1 cellular context compared by ENCODE assay signal in the genomic region with DNA sequence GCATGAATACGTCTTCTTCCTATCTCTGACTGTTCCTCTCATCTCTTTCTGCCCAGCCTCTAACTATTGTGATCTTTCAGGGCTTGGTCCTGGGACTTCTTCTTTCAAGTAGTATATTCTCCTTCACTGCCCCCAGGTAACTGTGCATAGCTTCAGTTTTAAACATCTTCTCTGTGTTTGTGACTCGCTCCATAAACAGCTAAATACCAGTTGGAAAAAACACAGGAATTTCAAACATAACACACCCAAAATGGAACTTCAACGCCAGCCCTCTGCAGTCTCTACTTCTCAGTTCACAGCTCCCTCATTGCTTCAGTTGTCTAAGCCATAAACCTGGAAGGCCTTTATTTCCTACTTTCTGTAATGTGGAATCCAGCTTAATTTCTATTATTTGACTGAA.
TF ChIP-seq lines count a peak whose summit lies in the region.

No MANE protein-coding gene starts in this region.

TF ChIP-seq in GM23338, 12 proteins besides CTCF, POLR2A, EP300 and RAD21 (continued from another document):
- TF ChIP-seq, protein P1, sequence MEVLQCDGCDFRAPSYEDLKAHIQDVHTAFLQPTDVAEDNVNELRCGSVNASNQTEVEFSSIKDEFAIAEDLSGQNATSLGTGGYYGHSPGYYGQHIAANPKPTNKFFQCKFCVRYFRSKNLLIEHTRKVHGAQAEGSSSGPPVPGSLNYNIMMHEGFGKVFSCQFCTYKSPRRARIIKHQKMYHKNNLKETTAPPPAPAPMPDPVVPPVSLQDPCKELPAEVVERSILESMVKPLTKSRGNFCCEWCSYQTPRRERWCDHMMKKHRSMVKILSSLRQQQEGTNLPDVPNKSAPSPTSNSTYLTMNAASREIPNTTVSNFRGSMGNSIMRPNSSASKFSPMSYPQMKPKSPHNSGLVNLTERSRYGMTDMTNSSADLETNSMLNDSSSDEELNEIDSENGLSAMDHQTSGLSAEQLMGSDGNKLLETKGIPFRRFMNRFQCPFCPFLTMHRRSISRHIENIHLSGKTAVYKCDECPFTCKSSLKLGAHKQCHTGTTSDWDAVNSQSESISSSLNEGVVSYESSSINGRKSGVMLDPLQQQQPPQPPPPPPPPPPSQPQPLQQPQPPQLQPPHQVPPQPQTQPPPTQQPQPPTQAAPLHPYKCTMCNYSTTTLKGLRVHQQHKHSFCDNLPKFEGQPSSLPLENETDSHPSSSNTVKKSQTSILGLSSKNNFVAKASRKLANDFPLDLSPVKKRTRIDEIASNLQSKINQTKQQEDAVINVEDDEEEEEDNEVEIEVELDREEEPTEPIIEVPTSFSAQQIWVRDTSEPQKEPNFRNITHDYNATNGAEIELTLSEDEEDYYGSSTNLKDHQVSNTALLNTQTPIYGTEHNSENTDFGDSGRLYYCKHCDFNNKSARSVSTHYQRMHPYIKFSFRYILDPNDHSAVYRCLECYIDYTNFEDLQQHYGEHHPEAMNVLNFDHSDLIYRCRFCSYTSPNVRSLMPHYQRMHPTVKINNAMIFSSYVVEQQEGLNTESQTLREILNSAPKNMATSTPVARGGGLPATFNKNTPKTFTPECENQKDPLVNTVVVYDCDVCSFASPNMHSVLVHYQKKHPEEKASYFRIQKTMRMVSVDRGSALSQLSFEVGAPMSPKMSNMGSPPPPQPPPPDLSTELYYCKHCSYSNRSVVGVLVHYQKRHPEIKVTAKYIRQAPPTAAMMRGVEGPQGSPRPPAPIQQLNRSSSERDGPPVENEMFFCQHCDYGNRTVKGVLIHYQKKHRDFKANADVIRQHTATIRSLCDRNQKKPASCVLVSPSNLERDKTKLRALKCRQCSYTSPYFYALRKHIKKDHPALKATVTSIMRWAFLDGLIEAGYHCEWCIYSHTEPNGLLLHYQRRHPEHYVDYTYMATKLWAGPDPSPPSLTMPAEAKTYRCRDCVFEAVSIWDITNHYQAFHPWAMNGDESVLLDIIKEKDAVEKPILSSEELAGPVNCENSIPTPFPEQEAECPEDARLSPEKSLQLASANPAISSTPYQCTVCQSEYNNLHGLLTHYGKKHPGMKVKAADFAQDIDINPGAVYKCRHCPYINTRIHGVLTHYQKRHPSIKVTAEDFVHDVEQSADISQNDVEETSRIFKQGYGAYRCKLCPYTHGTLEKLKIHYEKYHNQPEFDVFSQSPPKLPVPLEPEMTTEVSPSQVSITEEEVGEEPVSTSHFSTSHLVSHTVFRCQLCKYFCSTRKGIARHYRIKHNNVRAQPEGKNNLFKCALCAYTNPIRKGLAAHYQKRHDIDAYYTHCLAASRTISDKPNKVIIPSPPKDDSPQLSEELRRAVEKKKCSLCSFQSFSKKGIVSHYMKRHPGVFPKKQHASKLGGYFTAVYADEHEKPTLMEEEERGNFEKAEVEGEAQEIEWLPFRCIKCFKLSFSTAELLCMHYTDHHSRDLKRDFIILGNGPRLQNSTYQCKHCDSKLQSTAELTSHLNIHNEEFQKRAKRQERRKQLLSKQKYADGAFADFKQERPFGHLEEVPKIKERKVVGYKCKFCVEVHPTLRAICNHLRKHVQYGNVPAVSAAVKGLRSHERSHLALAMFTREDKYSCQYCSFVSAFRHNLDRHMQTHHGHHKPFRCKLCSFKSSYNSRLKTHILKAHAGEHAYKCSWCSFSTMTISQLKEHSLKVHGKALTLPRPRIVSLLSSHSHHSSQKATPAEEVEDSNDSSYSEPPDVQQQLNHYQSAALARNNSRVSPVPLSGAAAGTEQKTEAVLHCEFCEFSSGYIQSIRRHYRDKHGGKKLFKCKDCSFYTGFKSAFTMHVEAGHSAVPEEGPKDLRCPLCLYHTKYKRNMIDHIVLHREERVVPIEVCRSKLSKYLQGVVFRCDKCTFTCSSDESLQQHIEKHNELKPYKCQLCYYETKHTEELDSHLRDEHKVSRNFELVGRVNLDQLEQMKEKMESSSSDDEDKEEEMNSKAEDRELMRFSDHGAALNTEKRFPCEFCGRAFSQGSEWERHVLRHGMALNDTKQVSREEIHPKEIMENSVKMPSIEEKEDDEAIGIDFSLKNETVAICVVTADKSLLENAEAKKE (CRISPR knock-in tag; IDR thresholded peaks at IDR 0.05) = no peak
- no peak for TF ChIP-seq ZNF114 (CRISPR knock-in tag; IDR thresholded peaks at IDR 0.05)
- TF ChIP-seq, protein P2, sequence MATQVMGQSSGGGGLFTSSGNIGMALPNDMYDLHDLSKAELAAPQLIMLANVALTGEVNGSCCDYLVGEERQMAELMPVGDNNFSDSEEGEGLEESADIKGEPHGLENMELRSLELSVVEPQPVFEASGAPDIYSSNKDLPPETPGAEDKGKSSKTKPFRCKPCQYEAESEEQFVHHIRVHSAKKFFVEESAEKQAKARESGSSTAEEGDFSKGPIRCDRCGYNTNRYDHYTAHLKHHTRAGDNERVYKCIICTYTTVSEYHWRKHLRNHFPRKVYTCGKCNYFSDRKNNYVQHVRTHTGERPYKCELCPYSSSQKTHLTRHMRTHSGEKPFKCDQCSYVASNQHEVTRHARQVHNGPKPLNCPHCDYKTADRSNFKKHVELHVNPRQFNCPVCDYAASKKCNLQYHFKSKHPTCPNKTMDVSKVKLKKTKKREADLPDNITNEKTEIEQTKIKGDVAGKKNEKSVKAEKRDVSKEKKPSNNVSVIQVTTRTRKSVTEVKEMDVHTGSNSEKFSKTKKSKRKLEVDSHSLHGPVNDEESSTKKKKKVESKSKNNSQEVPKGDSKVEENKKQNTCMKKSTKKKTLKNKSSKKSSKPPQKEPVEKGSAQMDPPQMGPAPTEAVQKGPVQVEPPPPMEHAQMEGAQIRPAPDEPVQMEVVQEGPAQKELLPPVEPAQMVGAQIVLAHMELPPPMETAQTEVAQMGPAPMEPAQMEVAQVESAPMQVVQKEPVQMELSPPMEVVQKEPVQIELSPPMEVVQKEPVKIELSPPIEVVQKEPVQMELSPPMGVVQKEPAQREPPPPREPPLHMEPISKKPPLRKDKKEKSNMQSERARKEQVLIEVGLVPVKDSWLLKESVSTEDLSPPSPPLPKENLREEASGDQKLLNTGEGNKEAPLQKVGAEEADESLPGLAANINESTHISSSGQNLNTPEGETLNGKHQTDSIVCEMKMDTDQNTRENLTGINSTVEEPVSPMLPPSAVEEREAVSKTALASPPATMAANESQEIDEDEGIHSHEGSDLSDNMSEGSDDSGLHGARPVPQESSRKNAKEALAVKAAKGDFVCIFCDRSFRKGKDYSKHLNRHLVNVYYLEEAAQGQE (IDR thresholded peaks at IDR 0.05; ENCODE audit: unreplicated experiment) = no peak
- no peak for TF ChIP-seq JUNB (IDR thresholded peaks at IDR 0.05; ENCODE audit: unreplicated experiment)
TF ChIP-seq in GM23338: peak in this region for 0.
